20 cellular contexts compared by ENCODE assay signal in the genomic region with DNA sequence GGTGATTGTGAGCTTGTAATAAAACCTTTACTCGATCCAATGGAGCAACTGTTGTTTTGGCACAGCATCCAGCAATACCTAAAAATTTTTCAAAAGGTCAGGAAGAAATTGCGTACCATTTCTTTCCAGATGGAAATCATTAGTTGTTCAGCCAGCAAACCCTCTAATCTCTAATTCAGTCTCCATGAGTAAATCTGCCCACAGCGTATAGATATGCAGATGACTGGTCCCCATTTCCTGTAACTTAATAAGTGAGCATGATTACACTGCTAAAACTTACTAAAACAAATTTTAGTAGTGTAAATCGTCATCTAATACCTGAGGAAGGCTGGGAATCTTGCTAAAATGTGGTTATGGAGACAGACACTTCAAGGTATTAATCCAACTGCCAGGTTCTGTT. TPM values are rescaled to one million over a fixed set of nuclear protein-coding genes. Genes with fewer than 3 reads are reported as not detected.
DNase-seq lines count a peak whose midpoint lies in the region; ATAC-seq, FAIRE-seq and TF ChIP-seq lines count a peak whose summit lies in the region.
"Had no signal": no experiment of that assay in that cellular context is flagged by ENCODE, and none has a peak within 500 bp of the region (broad histone marks: within the 10 kb centered on the region; RNA-seq: fewer than 3 reads in every experiment).

No MANE protein-coding gene starts in this region.

- in situ Hi-C loops in GM23248 (cut with MboI) (no loop called here), astrocyte of the spinal cord (cut with HindIII; ENCODE audit: low sequenced_read_pairs) (no loop called here)

- FAIRE-seq in small intestine (lab: Jason Lieb, UNC): no peak
- FAIRE-seq: H54 had no signal

- TF ChIP-seq CTCF in astrocyte of the spinal cord (IDR thresholded peaks at IDR 0.05; ENCODE audit: low read depth, low read length): no peak

- H3F3A ChIP-seq in GM23248 (ENCODE audit: insufficient read depth): peaks cover 23% of the 10 kb centered on the region

- H3K36me3 ChIP-seq in GM23248 (ENCODE audit: low read depth): no peaks in the 10 kb centered on the region
- peaks cover 4 to 6% of the 10 kb centered on the region in 2 donors for H3K36me3 ChIP-seq in small intestine (ENCODE audit: control insufficient read depth in 2 of 2, insufficient read depth in 2 of 2, low read length in 2 of 2)
- H3K36me3 ChIP-seq: SJCRH30 had no signal

- H3K9me3 ChIP-seq in GM23248 (ENCODE audit: low read depth) (no peaks in the 10 kb centered on the region), small intestine (ENCODE audit: control insufficient read depth, low read depth) (no peaks in the 10 kb centered on the region)
- H3K9me3 ChIP-seq: gastrocnemius medialis, lower lobe of right lung, SJCRH30, testis had no signal

- peak overlapping the region; percentile 27 for H3K4me3 ChIP-seq in GM23248
- H3K4me3 ChIP-seq in astrocyte of the spinal cord (ENCODE audit: low read depth, low read length): no peak overlapping the region
- H3K4me3 ChIP-seq in small intestine (ENCODE audit: low read depth in 1 of 2, low read length in 2 of 2): no peak overlapping the region
- H3K4me3 ChIP-seq: gastrocnemius medialis, lower lobe of right lung, SJCRH30, testis had no signal

- no peak overlapping the region for H2AFZ ChIP-seq in GM23248

- WGBS in GM23248 (ENCODE audit: low coverage in 1 of 2, low lambda C conversion rate in 2 of 2, missing lambda C conversion rate in 2 of 2), 2 experiments: 1 to 7% methylated on average over 4 of the region's 4 CpGs
- 64 to 69% (median 65%) methylated on average over 4 of the region's 4 CpGs for WGBS in small intestine, 3 donors

- H3K9me2 ChIP-seq in GM23248 (ENCODE audit: insufficient read depth): no peaks in the 10 kb centered on the region

- no peak overlapping the region for H3K9ac ChIP-seq in GM23248

- ATAC-seq in GM21515 (IDR thresholded peaks at IDR 0.05; ENCODE audit: unreplicated experiment) (no peak), left cardiac atrium (no peak)
- ATAC-seq: gastrocnemius medialis; lower lobe of right lung; naive thymus-derived CD4-positive, alpha-beta T cell had no signal

- intact Hi-C loops in left cardiac atrium (cut with DNase I): no loop called here

- H3K4me1 ChIP-seq in GM23248 (ENCODE audit: insufficient read depth): peaks cover 20% of the 10 kb centered on the region
- no peaks in the 10 kb centered on the region for H3K4me1 ChIP-seq in small intestine (ENCODE audit: control insufficient read depth in 2 of 2, insufficient read depth in 1 of 2, low read depth in 1 of 2, low read length in 1 of 2)
- H3K4me1 ChIP-seq: gastrocnemius medialis, lower lobe of right lung, SJCRH30, testis had no signal

- H4K20me1 ChIP-seq in GM23248 (ENCODE audit: insufficient read depth): no peaks in the 10 kb centered on the region

- DNase-seq in AG08396 (ENCODE audit: low spot score) (peak; percentile 20), GM23248 (peak; percentile 89), astrocyte of the spinal cord (ENCODE audit: low read depth, low spot score) (peak; percentile 25), iris pigment epithelial cell (ENCODE audit: low read depth) (peak; percentile 71), small intestine (no peak), left cardiac atrium (no peak)
- DNase-seq in activated CD4-positive, CD25-positive, alpha-beta regulatory T cell (lab: John Stamatoyannopoulos, UW): no peak
- DNase-seq: anterior cingulate cortex; CD4-positive, CD25-positive, alpha-beta regulatory T cell; dermis blood vessel endothelial cell; gastrocnemius medialis; lower lobe of right lung; naive thymus-derived CD4-positive, alpha-beta T cell; NCI-H2029 treated with DMSO at 0.1 percent for 48 hours; NCI-H524; SJCRH30; T1000; testis had no signal

- H3K27ac ChIP-seq in GM23248 (peak overlapping the region; percentile 72), small intestine (ENCODE audit: low read depth in 1 of 2, low read length in 1 of 2) (no peak overlapping the region)
- H3K27ac ChIP-seq: gastrocnemius medialis, lower lobe of right lung, SJCRH30, testis had no signal

- peaks cover 55% of the 10 kb centered on the region for H3K79me2 ChIP-seq in GM23248 (ENCODE audit: insufficient read depth)

- H3K4me2 ChIP-seq in GM23248 (ENCODE audit: unreplicated experiment): peak overlapping the region; percentile 49

- H3K27me3 ChIP-seq in GM23248 (replicated peaks; ENCODE audit: insufficient read depth) (no peaks in the 10 kb centered on the region), small intestine (ENCODE audit: control insufficient read depth in 2 of 2, insufficient read depth in 2 of 2, low read length in 2 of 2) (no peaks in the 10 kb centered on the region)
- H3K27me3 ChIP-seq: gastrocnemius medialis, SJCRH30, testis had no signal

RNA-seq across cellular contexts. Expression of a gene that starts 10.6 kb away (rescaled TPM):
- total RNA-seq in GM23248 (2014; rRNA removed; shearing (Covaris generic)): 20.8 and 24.9 TPM in 2 replicates
- 9.4 and 11.1 TPM in 2 replicates for polyA plus RNA-seq in GM23248 (2016; fragmentation: Nextera tagmentation; extraction: Ambion mirVana)
- 10 to 100 TPM in 2 of 3 donors, 1 to 10 TPM in 1; 6.6 to 23.3 (median 12.7) TPM for polyA plus RNA-seq in small intestine
- total RNA-seq in left cardiac atrium: 10 to 100 TPM; 23.6 to 24.5 TPM

RNA-seq across cellular contexts. Expression of a gene that starts 43.4 kb away (rescaled TPM):
- total RNA-seq in GM23248 (2014; rRNA removed; shearing (Covaris generic)): 1.3 and 2.1 TPM in 2 replicates
- polyA plus RNA-seq in GM23248 (2016; fragmentation: Nextera tagmentation; extraction: Ambion mirVana) (0.68 and 0.84 TPM in 2 replicates), small intestine (under 1 TPM in 2 of 3 donors, not detected in 1; under 0.01 to 0.31 TPM)
- total RNA-seq in left cardiac atrium: 1 to 10 TPM; 3.4 to 4.0 TPM

RNA-seq across cellular contexts. Expression of a gene that starts 45.0 kb away (rescaled TPM):
- total RNA-seq in GM23248 (2014; rRNA removed; shearing (Covaris generic)): 4.8 and 5.2 TPM in 2 replicates
- 1.6 and 1.8 TPM in 2 replicates for polyA plus RNA-seq in GM23248 (2016; fragmentation: Nextera tagmentation; extraction: Ambion mirVana)
- polyA plus RNA-seq in small intestine: 1 to 10 TPM; 2.2 to 4.2 (median 4.0) TPM
- total RNA-seq in left cardiac atrium: 1 to 10 TPM; 3.3 to 3.9 TPM

Comparison
In these comparisons a context has a peak if more than half of its experiments do, and no peak if none do; other contexts are left out.
1. DNase-seq: peak in AG08396 (single experiment), GM23248 (single experiment), astrocyte of the spinal cord (single experiment) and iris pigment epithelial cell (single experiment); none in small intestine (single experiment), activated CD4-positive, CD25-positive, alpha-beta regulatory T cell (0 of 4) and left cardiac atrium (single experiment).